16 cellular contexts compared by ENCODE assay signal in the genomic region with DNA sequence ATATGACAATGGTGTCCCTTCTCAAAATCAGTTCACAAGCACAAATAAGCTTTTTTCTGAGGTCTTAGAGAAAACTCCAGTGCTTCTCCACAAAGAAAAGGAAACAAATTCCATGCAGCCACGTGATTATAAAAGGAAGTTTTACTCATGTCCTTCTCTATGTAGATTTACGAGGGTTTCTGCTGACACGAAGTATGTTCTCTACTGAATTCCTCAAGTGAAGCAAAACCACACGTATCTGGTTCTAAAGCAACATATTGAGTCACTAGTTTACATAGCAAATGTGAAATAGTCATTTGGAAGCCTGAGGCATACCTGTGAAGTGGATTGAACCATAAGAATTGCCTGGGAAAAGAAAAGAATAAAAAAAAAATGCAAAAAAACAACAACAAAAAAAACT. TPM values are rescaled to one million over a fixed set of nuclear protein-coding genes. Genes with fewer than 3 reads are reported as not detected.
DNase-seq lines count a peak whose midpoint lies in the region; ATAC-seq and TF ChIP-seq lines count a peak whose summit lies in the region.
"Had no signal": no experiment of that assay in that cellular context is flagged by ENCODE, and none has a peak within 500 bp of the region (broad histone marks: within the 10 kb centered on the region; RNA-seq: fewer than 3 reads in every experiment).

No MANE protein-coding gene starts in this region.

- H3K27me3 Mint-ChIP-seq in activated T-helper 17 cell treated with anti-CD3 and anti-CD28 coated beads, Interleukin-2, amount 50 U/mL, for 72 hours: peaks cover 36% of the 10 kb centered on the region
- H3K27me3 Mint-ChIP-seq in activated T-cell treated with anti-CD3 and anti-CD28 coated beads, Interleukin-2, amount 50 U/mL, for 72 hours (ENCODE audit: low read depth): peaks cover 25% of the 10 kb centered on the region
- peaks cover 0 to 8% of the 10 kb centered on the region in 2 donors for H3K27me3 Mint-ChIP-seq in CD8-positive, alpha-beta memory T cell

- H4K5ac ChIP-seq in IMR-90 (ENCODE audit: low read depth, low read length): no peak overlapping the region

- H2BK120ac ChIP-seq in IMR-90 (ENCODE audit: low read depth, low read length): peak overlapping the region; percentile 91; the same call in 1 of the 2 replicates

- intact Hi-C loops in IMR-90 (cut with micrococcal nuclease) (no loop called here), mucosa of descending colon (cut with DNase I, micrococcal nuclease) (no loop called here)

- H3K79me1 ChIP-seq in IMR-90 (ENCODE audit: low read depth in 1 of 2, low read length in 2 of 2): no peaks in the 10 kb centered on the region

- H2BK15ac ChIP-seq in IMR-90 (ENCODE audit: low read depth, low read length): 0 out of 3 replicates have a peak overlapping the region, but pooled peaks have one; percentile 53

- POLR2A ChIA-PET in IMR-90 (lab: Charles Lee; ENCODE audit: unreplicated experiment): interaction anchor here (0.6 kb wide), 1 partner anchor 351 kb away, joined by 3 read pairs; no protein-coding TSS in a partner anchor
- POLR2A ChIA-PET in CD8-positive, alpha-beta memory T cell (lab: Charles Lee): no interaction called here

- TF ChIP-seq POLR2A in IMR-90 (IDR thresholded peaks at IDR 0.05; ENCODE audit: low read depth, low read length): no peak

- H2AFZ ChIP-seq in IMR-90 (replicated peaks; ENCODE audit: low read length, poor library complexity): no peak overlapping the region

- H3K9me3 ChIP-seq in IMR-90 (ENCODE audit: control insufficient read depth, insufficient read depth, low read length) (no peaks in the 10 kb centered on the region), mucosa of descending colon (no peaks in the 10 kb centered on the region)
- no peaks in the 10 kb centered on the region for H3K9me3 ChIP-seq in CD8-positive, alpha-beta memory T cell (ENCODE audit: low read length)
- H3K9me3 ChIP-seq: heart right ventricle had no signal

- no peaks in the 10 kb centered on the region for H4K20me1 ChIP-seq in IMR-90 (ENCODE audit: insufficient read depth, low read length)

- TF ChIP-seq RAD21 in IMR-90 (IDR thresholded peaks at IDR 0.05; ENCODE audit: low read length): no peak

- no peak overlapping the region for H3K14ac ChIP-seq in IMR-90 (replicated peaks; ENCODE audit: low read depth, low read length)

- H3K4me3 ChIP-seq in IMR-90 (ENCODE audit: insufficient read depth, low read depth, low read length) (no peak overlapping the region), mucosa of descending colon (no peak overlapping the region)
- H3K4me3 ChIP-seq in CD8-positive, alpha-beta memory T cell (ENCODE audit: low read length): no peak overlapping the region
- H3K4me3 ChIP-seq: heart right ventricle had no signal

- H3K36me3 ChIP-seq in IMR-90 (ENCODE audit: control insufficient read depth, insufficient read depth, low read length) (no peaks in the 10 kb centered on the region), mucosa of descending colon (ENCODE audit: low read depth) (no peaks in the 10 kb centered on the region)
- no peaks in the 10 kb centered on the region for H3K36me3 ChIP-seq in CD8-positive, alpha-beta memory T cell (ENCODE audit: insufficient read depth, low read length)
- H3K36me3 ChIP-seq: heart right ventricle had no signal

- DNase-seq in AG20443 (ENCODE audit: low spot score): peak; percentile 18
- DNase-seq in IMR-90: peak; percentile 95
- DNase-seq in dermis blood vessel endothelial cell: peak; percentile 82
- no peak for DNase-seq in mucosa of descending colon
- no peak for DNase-seq in activated T-cell treated with anti-CD3 and anti-CD28 coated beads, Interleukin-2, amount 50 U/mL, for 72 hours
- no peak for DNase-seq in activated naive CD4-positive, alpha-beta T cell treated with anti-CD3 and anti-CD28 coated beads, Interleukin-2, amount 50 U/mL, for 16 hours
- DNase-seq in CD8-positive, alpha-beta memory T cell: no peak
- DNase-seq: activated T-cell treated with anti-CD3 and anti-CD28 coated beads for 4 hours; COR-L47; heart right ventricle; NCI-H1048; stimulated activated CD4-positive, alpha-beta T cell treated with anti-CD3 and anti-CD28 coated beads, Interleukin-4, amount 100 ng/mL, for 24 hours; T1000 had no signal

- H3K4ac ChIP-seq in IMR-90 (ENCODE audit: low read depth, low read length): peak overlapping the region; percentile 74; the same call in 1 of the 2 replicates

- H3K27ac ChIP-seq in IMR-90 (ENCODE audit: insufficient read depth, low read length): no peak overlapping the region
- no peak overlapping the region for H3K27ac ChIP-seq in CD8-positive, alpha-beta memory T cell (ENCODE audit: low read depth, low read length)
- H3K27ac ChIP-seq: heart right ventricle had no signal

- in situ Hi-C loops in IMR-90 (cut with MboI; ENCODE audit: low sequenced_read_pairs): no loop called here

- WGBS in IMR-90 (ENCODE audit: extremely low coverage in 2 of 2, insufficient read length in 1 of 2), 2 experiments: no CpG with 5 or more reads among the region's 4 CpGs

- no peak overlapping the region for H2AK9ac ChIP-seq in IMR-90 (replicated peaks; ENCODE audit: low read depth, low read length, poor library complexity)

- H3K23ac ChIP-seq in IMR-90 (ENCODE audit: low read depth, low read length): no peak overlapping the region

- H3K4me3 Mint-ChIP-seq in activated T-helper 17 cell treated with anti-CD3 and anti-CD28 coated beads, Interleukin-2, amount 50 U/mL, for 72 hours: no peak overlapping the region
- H3K4me3 Mint-ChIP-seq in activated T-cell treated with anti-CD3 and anti-CD28 coated beads, Interleukin-2, amount 50 U/mL, for 72 hours: no peak overlapping the region
- no peak overlapping the region for H3K4me3 Mint-ChIP-seq in CD8-positive, alpha-beta memory T cell
- H3K4me3 Mint-ChIP-seq: central memory CD8-positive, alpha-beta T cell; natural killer cell treated with Interleukin-12 subunit alpha and Interleukin-12 subunit beta and Interleukin-15 and Interleukin-18, amount 100 ng/mL, for 72 hours had no signal

- peak overlapping the region in 1 of 2 experiments; percentile 86; a peak in 1 of 4 replicates for H4K8ac ChIP-seq in IMR-90 (ENCODE audit: low read depth in 2 of 2, low read length in 2 of 2)

- dilution Hi-C loops in IMR-90 (cut with HindIII; ENCODE audit: low sequenced_read_pairs, unreplicated experiment): no loop called here

- peaks cover 13% of the 10 kb centered on the region for H3K4me1 ChIP-seq in IMR-90 (ENCODE audit: control insufficient read depth, insufficient read depth, low read length)
- no peaks in the 10 kb centered on the region for H3K4me1 ChIP-seq in mucosa of descending colon (ENCODE audit: low read depth)
- H3K4me1 ChIP-seq in CD8-positive, alpha-beta memory T cell (ENCODE audit: insufficient read depth, low read length): no peaks in the 10 kb centered on the region

- no peak overlapping the region for H3K9ac ChIP-seq in IMR-90 (ENCODE audit: low read depth, low read length)

- no peak overlapping the region for H3K27ac Mint-ChIP-seq in activated T-helper 17 cell treated with anti-CD3 and anti-CD28 coated beads, Interleukin-2, amount 50 U/mL, for 72 hours
- no peak overlapping the region for H3K27ac Mint-ChIP-seq in activated T-cell treated with anti-CD3 and anti-CD28 coated beads, Interleukin-2, amount 50 U/mL, for 72 hours
- H3K27ac Mint-ChIP-seq in CD8-positive, alpha-beta memory T cell: no peak overlapping the region
- H3K27ac Mint-ChIP-seq: natural killer cell treated with Interleukin-12 subunit alpha and Interleukin-12 subunit beta and Interleukin-15 and Interleukin-18, amount 100 ng/mL, for 72 hours had no signal

- TF ChIP-seq CTCF in IMR-90 (conservative IDR thresholded peaks at IDR 0.05; ENCODE audit: low read depth, low read length): no peak
- TF ChIP-seq CTCF in mucosa of descending colon (IDR thresholded peaks at IDR 0.05): no peak

- H3K27me3 ChIP-seq in IMR-90 (ENCODE audit: control insufficient read depth, insufficient read depth, low read length): no peaks in the 10 kb centered on the region
- no peaks in the 10 kb centered on the region for H3K27me3 ChIP-seq in CD8-positive, alpha-beta memory T cell (ENCODE audit: insufficient read depth, low read length, poor library complexity, severe bottlenecking)

- H3K9me3 Mint-ChIP-seq in activated T-helper 17 cell treated with anti-CD3 and anti-CD28 coated beads, Interleukin-2, amount 50 U/mL, for 72 hours: peaks cover 4% of the 10 kb centered on the region
- no peaks in the 10 kb centered on the region for H3K9me3 Mint-ChIP-seq in activated T-cell treated with anti-CD3 and anti-CD28 coated beads, Interleukin-2, amount 50 U/mL, for 72 hours
- H3K9me3 Mint-ChIP-seq in CD8-positive, alpha-beta memory T cell: peaks cover 0 to 5% (median 2%) of the 10 kb centered on the region in 5 donors
- H3K9me3 Mint-ChIP-seq: natural killer cell treated with Interleukin-12 subunit alpha and Interleukin-12 subunit beta and Interleukin-15 and Interleukin-18, amount 100 ng/mL, for 72 hours had no signal

- H2AK5ac ChIP-seq in IMR-90 (ENCODE audit: low read depth, low read length): no peak overlapping the region

- CTCF ChIA-PET in IMR-90 (lab: Yijun Ruan, JAX): interaction anchor here (0.7 kb wide), 1 partner anchor 385 kb away, joined by 3 read pairs; no protein-coding TSS in a partner anchor
- CTCF ChIA-PET in CD8-positive, alpha-beta memory T cell (lab: Charles Lee): no interaction called here

- H3K18ac ChIP-seq in IMR-90 (ENCODE audit: low read depth, low read length): peak overlapping the region; percentile 74; the same call in 1 of the 2 replicates

- H3K36me3 Mint-ChIP-seq in activated T-helper 17 cell treated with anti-CD3 and anti-CD28 coated beads, Interleukin-2, amount 50 U/mL, for 72 hours (ENCODE audit: low read depth): no peaks in the 10 kb centered on the region
- no peaks in the 10 kb centered on the region for H3K36me3 Mint-ChIP-seq in activated T-cell treated with anti-CD3 and anti-CD28 coated beads, Interleukin-2, amount 50 U/mL, for 72 hours (ENCODE audit: insufficient read depth in 2 of 2)
- no peaks in the 10 kb centered on the region for H3K36me3 Mint-ChIP-seq in CD8-positive, alpha-beta memory T cell
- H3K36me3 Mint-ChIP-seq: natural killer cell treated with Interleukin-12 subunit alpha and Interleukin-12 subunit beta and Interleukin-15 and Interleukin-18, amount 100 ng/mL, for 72 hours had no signal

- peak overlapping the region; percentile 52 for H3K4me2 ChIP-seq in IMR-90 (ENCODE audit: low read depth, low read length)

- BruUV-seq in IMR-90 (replicated peaks; lab: Mats Ljungman, UMichigan): no TSS peak

- no peak overlapping the region; the same call in 1 of the 2 replicates for H3K56ac ChIP-seq in IMR-90 (ENCODE audit: extremely low read depth, insufficient read depth, low read length)

- H3K9me1 ChIP-seq in IMR-90 (ENCODE audit: insufficient read depth, low read length): peaks cover 13% of the 10 kb centered on the region

- no peaks in the 10 kb centered on the region for H3K4me1 Mint-ChIP-seq in activated T-helper 17 cell treated with anti-CD3 and anti-CD28 coated beads, Interleukin-2, amount 50 U/mL, for 72 hours
- no peaks in the 10 kb centered on the region for H3K4me1 Mint-ChIP-seq in activated T-cell treated with anti-CD3 and anti-CD28 coated beads, Interleukin-2, amount 50 U/mL, for 72 hours (ENCODE audit: low read depth)
- no peaks in the 10 kb centered on the region for H3K4me1 Mint-ChIP-seq in CD8-positive, alpha-beta memory T cell
- H3K4me1 Mint-ChIP-seq: central memory CD8-positive, alpha-beta T cell had no signal

- peak overlapping the region; percentile 79 for H2BK5ac ChIP-seq in IMR-90 (ENCODE audit: low read depth, low read length, poor library complexity, severe bottlenecking)

- ATAC-seq in IMR-90 (ENCODE audit: low read depth): peak; percentile 80
- ATAC-seq in mucosa of descending colon: peak; percentile 61
- no peak for ATAC-seq in activated T-helper 17 cell treated with anti-CD3 and anti-CD28 coated beads, Interleukin-2, amount 50 U/mL, for 72 hours (replicated peaks)
- ATAC-seq in activated T-cell treated with anti-CD3 and anti-CD28 coated beads, Interleukin-2, amount 50 U/mL, for 72 hours (replicated peaks in 1 of 2): no peak
- ATAC-seq: heart right ventricle; natural killer cell treated with Interleukin-12 subunit alpha and Interleukin-12 subunit beta and Interleukin-15 and Interleukin-18, amount 100 ng/mL, for 72 hours had no signal

- no peak overlapping the region for H4K91ac ChIP-seq in IMR-90 (ENCODE audit: insufficient read depth, low read depth, low read length)

- H2BK20ac ChIP-seq in IMR-90 (ENCODE audit: low read depth, low read length): no peak overlapping the region

RNA-seq across cellular contexts. Expression of a gene that starts 31.9 kb away (rescaled TPM):
- total RNA-seq in IMR-90 (2012; rRNA removed): 2.8 and 3.4 TPM in 2 replicates
- polyA plus RNA-seq in IMR-90 (2012; rRNA removed): 3.6 and 4.2 TPM in 2 replicates
- polyA plus RNA-seq in IMR-90 (2012; cell fraction: cytosol; rRNA removed): 2.7 and 4.8 TPM in 2 replicates
- 1.5 and 3.2 TPM in 2 replicates for polyA plus RNA-seq in IMR-90 (2012; cell fraction: nucleus; rRNA removed; ENCODE audit: low replicate concordance)
- 67.3 and 162 TPM in 2 replicates for total RNA-seq in dermis blood vessel endothelial cell
- 10 to 100 TPM in 2 of 3 donors, 1 to 10 TPM in 1; 8.1 to 16.0 (median 15.6) TPM for total RNA-seq in mucosa of descending colon
- total RNA-seq in activated T-helper 17 cell treated with anti-CD3 and anti-CD28 coated beads, Interleukin-2, amount 50 U/mL, for 72 hours: under 1 TPM; 0.16 to 0.50 TPM
- under 1 TPM in 1 of 2 donors, not detected in 1; 0.21 TPM for total RNA-seq in activated T-cell treated with anti-CD3 and anti-CD28 coated beads, Interleukin-2, amount 50 U/mL, for 72 hours
- under 1 TPM in 1 of 2 experiments, not detected in 1; 0.20 TPM for total RNA-seq in CD8-positive, alpha-beta memory T cell
- not detected for polyA plus RNA-seq in CD8-positive, alpha-beta memory T cell

Comparison
In these comparisons a context has a peak if more than half of its experiments do, and no peak if none do; other contexts are left out.
1. DNase-seq: peak in AG20443 (single experiment), IMR-90 (single experiment) and dermis blood vessel endothelial cell (single experiment); none in mucosa of descending colon (0 of 3), activated T-cell treated with anti-CD3 and anti-CD28 coated beads, Interleukin-2, amount 50 U/mL, for 72 hours (0 of 2), activated naive CD4-positive, alpha-beta T cell treated with anti-CD3 and anti-CD28 coated beads, Interleukin-2, amount 50 U/mL, for 16 hours (single experiment) and CD8-positive, alpha-beta memory T cell (0 of 5).
2. ATAC-seq: peak in IMR-90 (single experiment) and mucosa of descending colon (single experiment); none in activated T-helper 17 cell treated with anti-CD3 and anti-CD28 coated beads, Interleukin-2, amount 50 U/mL, for 72 hours (single experiment) and activated T-cell treated with anti-CD3 and anti-CD28 coated beads, Interleukin-2, amount 50 U/mL, for 72 hours (0 of 2).